ENCODE assay signal across 14 cellular contexts in the genomic region with DNA sequence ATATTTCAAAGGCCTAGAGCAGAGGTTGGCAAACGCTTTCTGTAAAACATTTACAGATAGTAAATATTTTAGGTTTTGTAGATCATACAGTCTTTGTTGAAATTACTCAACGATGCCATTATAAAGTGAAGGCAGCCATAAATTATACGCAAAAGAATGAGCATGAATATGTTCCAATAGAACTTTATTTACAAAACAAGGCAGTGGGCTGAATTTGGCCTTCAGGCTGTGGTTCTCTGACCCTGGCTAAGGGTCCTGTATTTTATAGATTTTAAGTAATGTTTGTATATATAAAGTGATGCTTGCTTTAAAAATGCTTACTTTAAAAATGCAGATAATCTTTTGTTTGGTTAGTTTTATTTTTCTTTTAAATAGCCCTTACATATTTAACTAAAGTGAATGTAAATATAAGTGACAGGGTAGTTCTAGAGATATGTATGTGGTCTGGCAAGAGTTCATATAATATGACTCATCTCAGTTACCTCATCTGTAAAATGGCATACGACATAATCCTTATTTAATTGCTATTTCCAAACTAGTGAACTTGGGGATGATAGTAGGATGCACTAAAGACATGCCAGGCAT. TPM values are rescaled to one million over a fixed set of nuclear protein-coding genes. Genes with fewer than 3 reads are reported as not detected.
A peak's percentile ranks its signal among the peaks of the same experiment; 100 is the strongest.
DNase-seq lines count a peak whose midpoint lies in the region; FAIRE-seq and TF ChIP-seq lines count a peak whose summit lies in the region.
"Had no signal": no experiment of that assay in that cellular context is flagged by ENCODE, and none has a peak within 500 bp of the region (broad histone marks: within the 10 kb centered on the region; RNA-seq: fewer than 3 reads in every experiment).

No MANE protein-coding gene starts in this region.

- no peak for TF ChIP-seq EP300 in tibial nerve (IDR thresholded peaks at IDR 0.05)

- FAIRE-seq in RCC 7860 (lab: Jason Lieb, UNC), result peak; percentile 90
- FAIRE-seq: keratinocyte had no signal

- H3K4me3 Mint-ChIP-seq in MCF 10A (ENCODE audit: unreplicated experiment), result no peak overlapping the region
- no peak overlapping the region for H3K4me3 Mint-ChIP-seq in CD8-positive, alpha-beta memory T cell
- H3K4me3 Mint-ChIP-seq: activated B cell treated with CpG ODN at 0.5 μM for 24 hours; naive thymus-derived CD8-positive, alpha-beta T cell had no signal

- CTCF ChIA-PET in MCF 10A (lab: Yijun Ruan, JAX), result no interaction called here
- CTCF ChIA-PET in CD8-positive, alpha-beta memory T cell (lab: Charles Lee), result no interaction called here

- no peak overlapping the region for H3K27ac ChIP-seq in breast epithelium
- no peak overlapping the region for H3K27ac ChIP-seq in epithelial cell of prostate
- H3K27ac ChIP-seq in tibial nerve, result no peak overlapping the region
- H3K27ac ChIP-seq in WERI-Rb-1, result no peak overlapping the region
- no peak overlapping the region for H3K27ac ChIP-seq in CD8-positive, alpha-beta memory T cell (ENCODE audit: low read depth, low read length)
- H3K27ac ChIP-seq: tibial artery had no signal

- no peaks in the 10 kb centered on the region for H3K36me3 ChIP-seq in breast epithelium
- no peaks in the 10 kb centered on the region for H3K36me3 ChIP-seq in tibial nerve
- H3K36me3 ChIP-seq in WERI-Rb-1, result no peaks in the 10 kb centered on the region
- H3K36me3 ChIP-seq in CD8-positive, alpha-beta memory T cell (ENCODE audit: insufficient read depth, low read length), result no peaks in the 10 kb centered on the region
- H3K36me3 ChIP-seq: tibial artery had no signal

- H3K27me3 ChIP-seq in breast epithelium, result peaks cover 0 to 3% of the 10 kb centered on the region in 2 donors
- no peaks in the 10 kb centered on the region for H3K27me3 ChIP-seq in tibial nerve
- no peaks in the 10 kb centered on the region for H3K27me3 ChIP-seq in WERI-Rb-1 (ENCODE audit: insufficient read depth, low read depth, severe bottlenecking)
- no peaks in the 10 kb centered on the region for H3K27me3 ChIP-seq in CD8-positive, alpha-beta memory T cell (ENCODE audit: insufficient read depth, low read length, poor library complexity, severe bottlenecking)

- TF ChIP-seq CTCF in MCF 10A (IDR thresholded peaks at IDR 0.05; ENCODE audit: unreplicated experiment) (no peak), breast epithelium (IDR thresholded peaks at IDR 0.05) (no peak), tibial nerve (IDR thresholded peaks at IDR 0.05) (no peak), WERI-Rb-1 (IDR thresholded peaks at IDR 0.05; ENCODE audit: low read depth, low read length) (no peak)

- no peaks in the 10 kb centered on the region for H3K9me3 Mint-ChIP-seq in MCF 10A (ENCODE audit: unreplicated experiment)
- peaks cover 0 to 3% (median 0%) of the 10 kb centered on the region in 5 donors for H3K9me3 Mint-ChIP-seq in CD8-positive, alpha-beta memory T cell

- 50 to 57% methylated on average over 4 of the region's 4 CpGs for WGBS in tibial nerve, 2 donors

- BruUV-seq in MCF 10A (replicated peaks; lab: Mats Ljungman, UMichigan), result no TSS peak

- no peak overlapping the region for H3K27ac Mint-ChIP-seq in MCF 10A (ENCODE audit: low read depth, unreplicated experiment)
- no peak overlapping the region for H3K27ac Mint-ChIP-seq in CD8-positive, alpha-beta memory T cell
- H3K27ac Mint-ChIP-seq: activated B cell treated with CpG ODN at 0.5 μM for 24 hours; naive thymus-derived CD8-positive, alpha-beta T cell had no signal

- intact Hi-C loops in MCF 10A (cut with micrococcal nuclease) (no loop called here), breast epithelium (cut with DNase I; ENCODE audit: low total_unique reads) (no loop called here)

- POLR2A ChIA-PET in MCF 10A (lab: Yijun Ruan, JAX), result no interaction called here
- POLR2A ChIA-PET in CD8-positive, alpha-beta memory T cell (lab: Charles Lee), result no interaction called here

- H3K36me3 Mint-ChIP-seq in MCF 10A (ENCODE audit: insufficient read depth, unreplicated experiment), result no peaks in the 10 kb centered on the region
- no peaks in the 10 kb centered on the region for H3K36me3 Mint-ChIP-seq in CD8-positive, alpha-beta memory T cell

- H3K4me1 Mint-ChIP-seq in MCF 10A (ENCODE audit: insufficient read depth, unreplicated experiment), result no peaks in the 10 kb centered on the region
- no peaks in the 10 kb centered on the region for H3K4me1 Mint-ChIP-seq in CD8-positive, alpha-beta memory T cell

- no peak overlapping the region for H3K4me3 ChIP-seq in breast epithelium
- H3K4me3 ChIP-seq in tibial nerve, result no peak overlapping the region
- H3K4me3 ChIP-seq in WERI-Rb-1 (ENCODE audit: low read depth, low read length), result no peak overlapping the region
- no peak overlapping the region for H3K4me3 ChIP-seq in CD8-positive, alpha-beta memory T cell (ENCODE audit: low read length)
- H3K4me3 ChIP-seq: tibial artery had no signal

- DNase-seq in MCF 10A (ENCODE audit: unreplicated experiment), result peak; percentile 63
- no peak for DNase-seq in breast epithelium (ENCODE audit: low spot score in 2 of 2)
- DNase-seq in RCC 7860 (ENCODE audit: low spot score), result peak; percentile 71
- DNase-seq in epithelial cell of prostate (ENCODE audit: low read depth, low spot score), result peak; percentile 16
- DNase-seq in tibial nerve (ENCODE audit: low spot score in 2 of 2), result no peak
- DNase-seq in WERI-Rb-1, result no peak
- no peak for DNase-seq in DMS114 treated with DMSO at 0.1 percent for 48 hours (lab: John Stamatoyannopoulos, UW; ENCODE audit: unreplicated experiment)
- DNase-seq in CD8-positive, alpha-beta memory T cell, result no peak
- DNase-seq: activated B cell treated with CpG ODN at 0.5 μM for 24 hours; KBM-7; naive thymus-derived CD8-positive, alpha-beta T cell; SHP77; tibial artery had no signal

- H3K4me1 ChIP-seq in breast epithelium (no peaks in the 10 kb centered on the region), tibial nerve (no peaks in the 10 kb centered on the region)
- H3K4me1 ChIP-seq in CD8-positive, alpha-beta memory T cell (ENCODE audit: insufficient read depth, low read length), result no peaks in the 10 kb centered on the region
- H3K4me1 ChIP-seq: tibial artery had no signal

- no peaks in the 10 kb centered on the region for H3K9me3 ChIP-seq in breast epithelium
- H3K9me3 ChIP-seq in tibial nerve, result no peaks in the 10 kb centered on the region
- H3K9me3 ChIP-seq in WERI-Rb-1 (ENCODE audit: severe bottlenecking), result no peaks in the 10 kb centered on the region
- H3K9me3 ChIP-seq in CD8-positive, alpha-beta memory T cell (ENCODE audit: low read length), result no peaks in the 10 kb centered on the region
- H3K9me3 ChIP-seq: tibial artery had no signal

- H3K27me3 Mint-ChIP-seq in MCF 10A (ENCODE audit: insufficient read depth, unreplicated experiment), result peaks cover 15% of the 10 kb centered on the region
- H3K27me3 Mint-ChIP-seq in CD8-positive, alpha-beta memory T cell, result peaks cover 2 to 18% of the 10 kb centered on the region in 2 donors

- no peak for TF ChIP-seq POLR2A in breast epithelium (IDR thresholded peaks at IDR 0.05)
- no peak for TF ChIP-seq POLR2A in tibial nerve (IDR thresholded peaks at IDR 0.05)

RNA-seq across cellular contexts. Expression of a gene that starts 51.7 kb away (rescaled TPM):
- total RNA-seq in MCF 10A (2022) (256 and 277 TPM in 2 replicates), breast epithelium (100 to 1,000 TPM; 112 to 125 (median 122) TPM), tibial nerve (100 to 1,000 TPM in 1 of 4 donors, 10 to 100 TPM in 3; 47.3 to 103 (median 74.2) TPM)
- 100 to 1,000 TPM; 409 to 416 TPM for total RNA-seq in CD8-positive, alpha-beta memory T cell
- polyA plus RNA-seq in CD8-positive, alpha-beta memory T cell, result 355 TPM

Comparison
In these comparisons a context has a peak if more than half of its experiments do, and no peak if none do; other contexts are left out.
1. DNase-seq: peak in MCF 10A (single experiment), RCC 7860 (single experiment) and epithelial cell of prostate (single experiment); none in breast epithelium (0 of 2), tibial nerve (0 of 2), WERI-Rb-1 (single experiment), DMS114 treated with DMSO at 0.1 percent for 48 hours (single experiment) and CD8-positive, alpha-beta memory T cell (0 of 5).